14 cellular contexts compared by ENCODE assay signal in the genomic region with DNA sequence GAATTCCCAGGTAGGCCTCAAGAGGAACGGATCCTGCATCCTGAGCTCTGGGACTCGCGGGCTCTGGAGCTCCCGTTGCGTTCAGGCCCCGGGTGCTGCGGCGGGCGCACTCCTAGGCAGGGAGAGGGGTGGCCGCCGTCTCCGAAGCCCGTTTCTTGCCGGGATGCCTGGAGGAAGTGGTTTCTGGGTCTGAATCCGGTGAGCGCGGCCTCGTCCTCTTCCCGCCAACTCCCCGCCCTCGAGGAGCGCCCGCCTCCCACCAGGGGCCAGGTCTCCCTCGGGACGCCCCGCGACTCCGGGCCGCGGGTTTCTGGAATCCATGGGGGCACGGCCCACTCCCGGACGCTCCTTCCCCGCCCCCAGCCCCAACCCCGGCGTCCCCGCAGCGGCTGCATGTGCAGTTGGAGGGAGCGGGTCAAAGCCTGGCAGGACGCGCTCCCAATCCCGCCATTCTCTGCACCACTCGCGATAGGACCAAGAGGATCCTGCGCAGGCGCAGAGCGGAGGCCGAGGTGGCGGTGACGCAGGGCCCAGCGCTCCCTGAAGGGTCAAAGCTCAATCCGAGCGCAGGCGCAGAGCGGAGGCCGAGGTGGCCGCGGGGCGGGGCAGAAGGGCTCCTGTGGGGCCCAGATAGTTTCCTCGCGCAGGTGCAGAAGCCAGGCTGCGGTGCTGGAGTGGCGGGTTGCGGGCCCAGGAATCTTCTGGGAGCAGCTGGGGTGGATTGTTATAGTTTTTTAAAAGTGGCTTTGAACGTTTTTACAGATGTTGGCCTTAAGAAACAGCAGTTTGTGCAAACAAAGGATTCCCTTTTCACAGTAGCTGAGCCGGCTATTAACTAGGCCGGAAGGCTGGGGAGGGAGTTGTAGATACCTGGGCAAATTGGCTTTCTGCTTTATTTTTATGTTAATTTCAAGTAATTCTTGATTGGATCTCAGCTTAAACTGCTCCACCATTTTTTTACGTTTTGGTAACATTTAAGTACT.
DNase-seq lines count a peak whose midpoint lies in the region; ATAC-seq and TF ChIP-seq lines count a peak whose summit lies in the region.
"Had no signal": no experiment of that assay in that cellular context is flagged by ENCODE, and none has a peak within 500 bp of the region (broad histone marks: within the 10 kb centered on the region; RNA-seq: fewer than 3 reads in every experiment).

No MANE protein-coding gene starts in this region.

- no peaks in the 10 kb centered on the region for H3K4me1 ChIP-seq in tibial nerve

- peaks cover 0 to 22% (median 0%) of the 10 kb centered on the region in 4 donors for H3K9me3 ChIP-seq in tibial nerve

- peak; percentile 9 for DNase-seq in activated CD4-positive, alpha-beta T cell treated with anti-CD3 and anti-CD28 coated beads for 48 hours
- no peak for DNase-seq in activated CD4-positive, alpha-beta T cell treated with anti-CD3 and anti-CD28 coated beads, Interleukin-2, amount 10 ng/mL, durations not matched to agents 24 days and 14 days
- DNase-seq in epithelial cell of esophagus (ENCODE audit: low read depth) (peak; percentile 5), medulla oblongata (ENCODE audit: extremely low spot score) (peak; percentile 10), tibial nerve (ENCODE audit: low spot score in 2 of 2) (peak; percentile 24 to 44), NCI-H510A (lab: John Stamatoyannopoulos, UW) (no peak)
- DNase-seq in natural killer cell treated with Interleukin-12 subunit alpha and Interleukin-12 subunit beta and Interleukin-15 and Interleukin-18, amount 100 ng/mL, for 72 hours (ENCODE audit: low spot score) = no peak
- DNase-seq: activated CD4-positive, alpha-beta T cell treated with anti-CD3 and anti-CD28 coated beads for 1 hour; COR-L47; effector memory CD4-positive, alpha-beta T cell; mesendoderm; NCI-H2081 treated with DMSO at 0.1 percent for 48 hours; T-cell had no signal

- peaks cover 2% of the 10 kb centered on the region for H3K27me3 Mint-ChIP-seq in activated CD4-positive, alpha-beta T cell treated with anti-CD3 and anti-CD28 coated beads, Interleukin-2, amount 10 ng/mL, durations not matched to agents 24 days and 14 days
- H3K27me3 Mint-ChIP-seq in natural killer cell treated with Interleukin-12 subunit alpha and Interleukin-12 subunit beta and Interleukin-15 and Interleukin-18, amount 100 ng/mL, for 72 hours = peaks cover 0 to 4% of the 10 kb centered on the region in 2 donors

- TF ChIP-seq EP300 in tibial nerve (IDR thresholded peaks at IDR 0.05) = no peak

- no peak for TF ChIP-seq CTCF in epithelial cell of esophagus (IDR thresholded peaks at IDR 0.05; ENCODE audit: insufficient read depth, low read depth, low read length, missing control alignments)
- no peak for TF ChIP-seq CTCF in tibial nerve (IDR thresholded peaks at IDR 0.05)

- H3K4me3 Mint-ChIP-seq in activated CD4-positive, alpha-beta T cell treated with anti-CD3 and anti-CD28 coated beads, Interleukin-2, amount 10 ng/mL, durations not matched to agents 24 days and 14 days = no peak overlapping the region
- no peak overlapping the region for H3K4me3 Mint-ChIP-seq in natural killer cell treated with Interleukin-12 subunit alpha and Interleukin-12 subunit beta and Interleukin-15 and Interleukin-18, amount 100 ng/mL, for 72 hours
- H3K4me3 Mint-ChIP-seq: T-cell had no signal

- H3K36me3 ChIP-seq in tibial nerve = no peaks in the 10 kb centered on the region

- TF ChIP-seq POLR2A in tibial nerve (IDR thresholded peaks at IDR 0.05) = no peak

- 44 to 48% methylated on average over 46 to 68 of the region's 68 CpGs for WGBS in tibial nerve, 2 donors

- H3K36me3 Mint-ChIP-seq in activated CD4-positive, alpha-beta T cell treated with anti-CD3 and anti-CD28 coated beads, Interleukin-2, amount 10 ng/mL, durations not matched to agents 24 days and 14 days (ENCODE audit: low read depth) = no peaks in the 10 kb centered on the region
- no peaks in the 10 kb centered on the region for H3K36me3 Mint-ChIP-seq in natural killer cell treated with Interleukin-12 subunit alpha and Interleukin-12 subunit beta and Interleukin-15 and Interleukin-18, amount 100 ng/mL, for 72 hours
- H3K36me3 Mint-ChIP-seq: T-cell had no signal

- peaks cover 4% of the 10 kb centered on the region for H3K9me3 Mint-ChIP-seq in activated CD4-positive, alpha-beta T cell treated with anti-CD3 and anti-CD28 coated beads, Interleukin-2, amount 10 ng/mL, durations not matched to agents 24 days and 14 days
- no peaks in the 10 kb centered on the region for H3K9me3 Mint-ChIP-seq in natural killer cell treated with Interleukin-12 subunit alpha and Interleukin-12 subunit beta and Interleukin-15 and Interleukin-18, amount 100 ng/mL, for 72 hours

- no peak overlapping the region for H3K27ac Mint-ChIP-seq in activated CD4-positive, alpha-beta T cell treated with anti-CD3 and anti-CD28 coated beads, Interleukin-2, amount 10 ng/mL, durations not matched to agents 24 days and 14 days
- H3K27ac Mint-ChIP-seq in natural killer cell treated with Interleukin-12 subunit alpha and Interleukin-12 subunit beta and Interleukin-15 and Interleukin-18, amount 100 ng/mL, for 72 hours = no peak overlapping the region
- H3K27ac Mint-ChIP-seq: T-cell had no signal

- ATAC-seq in natural killer cell treated with Interleukin-12 subunit alpha and Interleukin-12 subunit beta and Interleukin-15 and Interleukin-18, amount 100 ng/mL, for 72 hours = no peak
- no peak for ATAC-seq in GM18519 (IDR thresholded peaks at IDR 0.05; ENCODE audit: low FRiP score, unreplicated experiment)
- ATAC-seq: T-cell had no signal

- H3K27ac ChIP-seq in tibial nerve = no peak overlapping the region

- intact Hi-C loops in activated CD4-positive, alpha-beta T cell treated with anti-CD3 and anti-CD28 coated beads, Interleukin-2, amount 10 ng/mL, durations not matched to agents 24 days and 14 days (cut with micrococcal nuclease) = no loop called here

- H3K4me3 ChIP-seq in epithelial cell of esophagus (ENCODE audit: low read length) = no peak overlapping the region
- peak overlapping the region in 2 of 4 donors; percentile 22 to 46 for H3K4me3 ChIP-seq in tibial nerve

- no peaks in the 10 kb centered on the region for H3K27me3 ChIP-seq in tibial nerve

- no peaks in the 10 kb centered on the region for H3K4me1 Mint-ChIP-seq in activated CD4-positive, alpha-beta T cell treated with anti-CD3 and anti-CD28 coated beads, Interleukin-2, amount 10 ng/mL, durations not matched to agents 24 days and 14 days
- H3K4me1 Mint-ChIP-seq in natural killer cell treated with Interleukin-12 subunit alpha and Interleukin-12 subunit beta and Interleukin-15 and Interleukin-18, amount 100 ng/mL, for 72 hours (ENCODE audit: low read depth in 2 of 2) = no peaks in the 10 kb centered on the region
- H3K4me1 Mint-ChIP-seq: T-cell had no signal

Comparison
In these comparisons a context has a peak if more than half of its experiments do, and no peak if none do; other contexts are left out.
1. DNase-seq: peak in activated CD4-positive, alpha-beta T cell treated with anti-CD3 and anti-CD28 coated beads for 48 hours (single experiment), epithelial cell of esophagus (single experiment), medulla oblongata (single experiment) and tibial nerve (2 of 2); none in activated CD4-positive, alpha-beta T cell treated with anti-CD3 and anti-CD28 coated beads, Interleukin-2, amount 10 ng/mL, durations not matched to agents 24 days and 14 days (single experiment), natural killer cell treated with Interleukin-12 subunit alpha and Interleukin-12 subunit beta and Interleukin-15 and Interleukin-18, amount 100 ng/mL, for 72 hours (single experiment) and NCI-H510A (single experiment).